1 cellular context compared by ENCODE assay signal in genomic region chr7:64793106-64793755, GRCh38.
TF ChIP-seq lines count a peak whose summit lies in the region.

No MANE protein-coding gene starts in this region.

TF ChIP-seq in GM12878, 131 proteins besides CTCF, POLR2A, EP300 and RAD21 (continued from another document):
- TF ChIP-seq CEBPZ (IDR thresholded peaks at IDR 0.05; ENCODE audit: low read depth, low read length) (no peak), RB1 (IDR thresholded peaks at IDR 0.05; ENCODE audit: borderline replicate concordance) (no peak), NFIC (IDR thresholded peaks at IDR 0.05; ENCODE audit: low read depth, low read length) (no peak), MEF2B (IDR thresholded peaks at IDR 0.05; ENCODE audit: partially characterized antibody, poor library complexity, severe bottlenecking) (no peak), GATAD2B (conservative IDR thresholded peaks at IDR 0.05; ENCODE audit: low read depth) (no peak)
